20 cellular contexts compared by ENCODE assay signal in the genomic region with DNA sequence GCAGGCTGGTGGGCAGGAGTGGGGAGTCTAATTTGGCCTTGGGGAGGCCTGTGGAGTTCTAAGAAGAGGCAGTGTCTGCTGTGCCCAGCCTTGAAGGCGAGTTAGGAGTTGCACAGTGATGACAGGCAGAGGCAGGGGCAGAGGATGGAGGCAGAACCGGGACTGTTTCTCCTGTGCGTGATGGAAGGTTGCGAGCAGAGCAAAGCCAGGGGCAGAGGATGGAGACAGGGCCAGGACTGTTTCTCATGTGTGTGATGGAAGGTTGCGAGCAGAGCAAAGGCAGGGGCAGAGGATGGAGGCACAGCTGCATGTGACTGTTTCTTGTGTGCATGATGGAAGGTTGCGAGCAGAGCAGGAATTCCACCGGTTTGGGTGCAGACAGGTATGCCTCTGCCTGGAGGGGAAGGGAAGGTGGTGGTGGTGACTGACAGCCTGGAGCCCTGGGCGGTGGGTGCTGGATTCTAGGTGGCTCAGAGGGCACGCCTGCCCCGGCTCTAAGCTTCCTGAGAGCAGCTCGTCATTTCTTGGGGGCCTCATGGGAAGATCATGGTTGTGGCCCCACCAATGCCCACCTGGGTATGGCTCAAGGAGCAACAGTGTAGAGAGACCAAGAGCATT. TPM values are rescaled to one million over a fixed set of nuclear protein-coding genes. Genes with fewer than 3 reads are reported as not detected.
"Had no signal": no experiment of that assay in that cellular context is flagged by ENCODE, and none has a peak within 500 bp of the region (broad histone marks: within the 10 kb centered on the region; RNA-seq: fewer than 3 reads in every experiment).

No MANE protein-coding gene starts in this region.

- H3K4me3 Mint-ChIP-seq: activated CD4-positive, alpha-beta T cell treated with anti-CD3 and anti-CD28 coated beads for 36 hours; activated CD8-positive, alpha-beta T cell treated with anti-CD3 and anti-CD28 coated beads, Interleukin-2, amount 10 ng/mL, durations not matched to agents 7 days and 5 days; activated T-cell treated with anti-CD3 and anti-CD28 coated beads, Interleukin-2, amount 50 U/mL, for 24 hours; stimulated activated memory B cell treated with anti-CD40 and anti-IgM and Interleukin-4, amounts not matched to agents 10 μg/mL and 1 μg/mL and 100 μg/mL, for 72 hours had no signal

- H3K36me3 Mint-ChIP-seq: stimulated activated memory B cell treated with anti-CD40 and anti-IgM and Interleukin-4, amounts not matched to agents 10 μg/mL and 1 μg/mL and 100 μg/mL, for 72 hours had no signal

- H3K36me3 ChIP-seq: adrenal gland, heart left ventricle, sigmoid colon, thoracic aorta, upper lobe of right lung had no signal

- DNase-seq: activated CD4-positive, alpha-beta T cell treated with anti-CD3 and anti-CD28 coated beads for 36 hours; activated CD8-positive, alpha-beta T cell treated with anti-CD3 and anti-CD28 coated beads, Interleukin-2, amount 10 ng/mL, durations not matched to agents 7 days and 5 days; activated naive CD4-positive, alpha-beta T cell treated with anti-CD3 and anti-CD28 coated beads, Interleukin-2, amount 50 U/mL, for 16 hours; activated T-cell treated with anti-CD3 and anti-CD28 coated beads, Interleukin-2, amount 50 U/mL, for 24 hours; adrenal gland; effector CD8-positive, alpha-beta T cell; kidney; sigmoid colon; stimulated activated CD4-positive, alpha-beta T cell treated with anti-CD3 and anti-CD28 coated beads, Interleukin-4, amount 100 ng/mL, for 4 hours; upper lobe of right lung had no signal

- H3K79me2 ChIP-seq: parathyroid adenoma had no signal

- H3K9me3 Mint-ChIP-seq: activated T-cell treated with anti-CD3 and anti-CD28 coated beads, Interleukin-2, amount 50 U/mL, for 24 hours; stimulated activated memory B cell treated with anti-CD40 and anti-IgM and Interleukin-4, amounts not matched to agents 10 μg/mL and 1 μg/mL and 100 μg/mL, for 72 hours had no signal

- H3K27ac Mint-ChIP-seq: activated CD4-positive, alpha-beta T cell treated with anti-CD3 and anti-CD28 coated beads for 36 hours; activated CD8-positive, alpha-beta T cell treated with anti-CD3 and anti-CD28 coated beads, Interleukin-2, amount 10 ng/mL, durations not matched to agents 7 days and 5 days; activated T-cell treated with anti-CD3 and anti-CD28 coated beads, Interleukin-2, amount 50 U/mL, for 24 hours; stimulated activated memory B cell treated with anti-CD40 and anti-IgM and Interleukin-4, amounts not matched to agents 10 μg/mL and 1 μg/mL and 100 μg/mL, for 72 hours had no signal

- H2AFZ ChIP-seq: parathyroid adenoma had no signal

- ATAC-seq: activated CD4-positive, alpha-beta T cell treated with anti-CD3 and anti-CD28 coated beads for 36 hours; activated CD8-positive, alpha-beta T cell treated with anti-CD3 and anti-CD28 coated beads, Interleukin-2, amount 10 ng/mL, durations not matched to agents 7 days and 5 days; gastroesophageal sphincter; heart left ventricle; left lobe of liver; stimulated activated memory B cell treated with anti-CD40 and anti-IgM and Interleukin-4, amounts not matched to agents 10 μg/mL and 1 μg/mL and 100 μg/mL, for 72 hours; upper lobe of right lung had no signal

- H3K27me3 ChIP-seq: adrenal gland, upper lobe of right lung had no signal

- FAIRE-seq: kidney, TTC549 had no signal

- H3K9me3 ChIP-seq: adrenal gland, esophagus muscularis mucosa, gastroesophageal sphincter, heart left ventricle, sigmoid colon, thoracic aorta, upper lobe of right lung had no signal

- H3K9ac ChIP-seq: parathyroid adenoma had no signal

- H3K4me1 ChIP-seq: adrenal gland, esophagus muscularis mucosa, gastroesophageal sphincter, heart left ventricle, parathyroid adenoma, sigmoid colon, upper lobe of right lung had no signal

- H3K4me3 ChIP-seq: adrenal gland, esophagus muscularis mucosa, gastroesophageal sphincter, heart left ventricle, lung, sigmoid colon, thoracic aorta, upper lobe of right lung had no signal

- H3K27ac ChIP-seq: adrenal gland, esophagus muscularis mucosa, gastroesophageal sphincter, heart left ventricle, parathyroid adenoma, sigmoid colon, thoracic aorta, upper lobe of right lung had no signal

- H3K4me1 Mint-ChIP-seq: activated CD4-positive, alpha-beta T cell treated with anti-CD3 and anti-CD28 coated beads for 36 hours had no signal

RNA-seq across cellular contexts. Expression of a gene that starts 16.0 kb away (rescaled TPM):
- total RNA-seq: T-helper 2 cell treated with Interferon-gamma antibody and Interleukin-4, amounts not matched to agents 100 ng/mL and 5 ng/mL, for 36 hours had no signal
